ENCODE assay signal across 22 cellular contexts in the genomic region with DNA sequence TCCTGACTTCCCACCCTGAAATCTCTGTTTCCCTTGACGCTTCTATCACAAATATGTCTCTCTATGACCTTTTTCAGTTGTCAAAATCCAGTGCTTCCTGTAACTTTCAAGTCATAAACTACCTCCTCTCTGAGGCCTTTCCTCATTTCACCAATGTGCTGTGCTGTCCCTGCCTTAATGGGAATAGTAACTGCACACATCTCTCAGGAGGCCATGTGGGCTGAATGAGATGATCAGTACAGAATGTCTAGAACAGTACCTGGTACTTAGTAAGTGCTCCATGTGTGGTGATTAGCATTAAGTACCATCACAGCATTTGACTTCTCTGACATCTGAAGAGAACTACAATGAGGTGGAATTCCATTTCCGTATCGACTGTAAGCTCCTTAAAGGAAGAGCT.
"Had no signal": no experiment of that assay in that cellular context is flagged by ENCODE, and none has a peak within 500 bp of the region (broad histone marks: within the 10 kb centered on the region; RNA-seq: fewer than 3 reads in every experiment).

No MANE protein-coding gene starts in this region.

- H3K9ac ChIP-seq: KMS-11 had no signal

- H3K4me3 Mint-ChIP-seq: IgD-negative memory B cell had no signal

- H3K4me3 ChIP-seq: K562, SJCRH30 had no signal

- H3K27ac Mint-ChIP-seq: IgD-negative memory B cell had no signal

- H3K27me3 Mint-ChIP-seq: IgD-negative memory B cell had no signal

- H3K4me1 ChIP-seq: SJCRH30 had no signal

- ATAC-seq: HepG2, K562, Panc1, PC-3 had no signal

- H3K27ac ChIP-seq: KMS-11, RWPE1, SJCRH30 had no signal

- H3K36me3 ChIP-seq: SJCRH30 had no signal

- H3K9me3 Mint-ChIP-seq: IgD-negative memory B cell had no signal

- DNase-seq: Kasumi-1, MM.1S, NCI-H1092 treated with DMSO at 0.1 percent for 48 hours, NCI-H1436, NCI-H187, NCI-H2029, NCI-H2081 treated with DMSO at 0.1 percent for 48 hours, NCI-H2171, NCI-H446, NCI-H510A, NCI-H524 treated with DMSO at 0.1 percent for 48 hours, NCI-H69, NCI-H774, SHP77, SJCRH30 had no signal

- H3K9me3 ChIP-seq: SJCRH30 had no signal

- FAIRE-seq: HepG2, K562 had no signal

- H3K4me2 ChIP-seq: KMS-11 had no signal

- H3K4me1 Mint-ChIP-seq: IgD-negative memory B cell had no signal
